In genomic region chr2:207227062-207227748, GRCh38 we compare ENCODE assay signal across 9 cellular contexts.
A peak's percentile ranks its signal among the peaks of the same experiment; 100 is the strongest.
DNase-seq lines count a peak whose midpoint lies in the region; ATAC-seq and TF ChIP-seq lines count a peak whose summit lies in the region.
"Had no signal": no experiment of that assay in that cellular context is flagged by ENCODE, and none has a peak within 500 bp of the region (broad histone marks: within the 10 kb centered on the region; RNA-seq: fewer than 3 reads in every experiment).

No MANE protein-coding gene starts in this region.

- no peaks in the 10 kb centered on the region for H3K9me3 Mint-ChIP-seq in brain

- H3K27me3 ChIP-seq in HUES64 (ENCODE audit: insufficient read depth, low read length) (no peaks in the 10 kb centered on the region), skeletal muscle satellite cell (ENCODE audit: control insufficient read depth, insufficient read depth, low read length) (no peaks in the 10 kb centered on the region), BE2C (no peaks in the 10 kb centered on the region)

- peak overlapping the region; percentile 60 for H3K27ac ChIP-seq in HUES64 (ENCODE audit: low read depth, low read length)

- WGBS in HUES64: 11% methylated on average over 18 of the region's 18 CpGs

- no peaks in the 10 kb centered on the region for H3K36me3 Mint-ChIP-seq in brain

- ATAC-seq in left lobe of liver: no peak

- peak overlapping the region; percentile 67 to 80 (median 73) for H3K4me3 Mint-ChIP-seq in brain

- H3K4me2 ChIP-seq in skeletal muscle satellite cell (ENCODE audit: low read length): peak overlapping the region; percentile 64

- H3K9ac ChIP-seq in HUES64 (ENCODE audit: low read depth, low read length) (no peak overlapping the region), skeletal muscle satellite cell (ENCODE audit: low read depth, low read length) (peak overlapping the region; percentile 33)

- peak overlapping the region; percentile 94 to 99 (median 95) for H3K27ac Mint-ChIP-seq in brain

- H3K4me1 Mint-ChIP-seq in brain: peaks cover 100% of the 10 kb centered on the region

- TF ChIP-seq CTCF in brain (conservative IDR thresholded peaks at IDR 0.05): no peak
- TF ChIP-seq CTCF in BE2C (IDR thresholded peaks at IDR 0.05; ENCODE audit: low read depth, low read length): no peak

- no peaks in the 10 kb centered on the region for H3K9me3 ChIP-seq in HUES64 (ENCODE audit: insufficient read depth, low read depth, low read length)
- no peaks in the 10 kb centered on the region for H3K9me3 ChIP-seq in skeletal muscle satellite cell (replicated peaks; ENCODE audit: low read length)
- H3K9me3 ChIP-seq in BE2C: no peaks in the 10 kb centered on the region

- H3K4me3 ChIP-seq in HUES64 (ENCODE audit: low read length) (peak overlapping the region; percentile 24), skeletal muscle satellite cell (ENCODE audit: low read length) (no peak overlapping the region), BE2C (ENCODE audit: low read depth, low read length) (no peak overlapping the region)

- H3K27me3 Mint-ChIP-seq in brain: peaks cover 3% of the 10 kb centered on the region

- H3K36me3 ChIP-seq in HUES64 (ENCODE audit: insufficient read depth, low read length) (no peaks in the 10 kb centered on the region), skeletal muscle satellite cell (ENCODE audit: insufficient read depth, low read length) (no peaks in the 10 kb centered on the region), BE2C (no peaks in the 10 kb centered on the region)

- DNase-seq in inferior parietal cortex (ENCODE audit: extremely low spot score) (peak; percentile 73), activated gamma-delta T cell (lab: John Stamatoyannopoulos, UW) (no peak), left lobe of liver (ENCODE audit: low spot score) (no peak), BE2C (no peak), CD1c-positive myeloid dendritic cell (ENCODE audit: extremely low spot score) (no peak)
- DNase-seq: NCI-H446 had no signal

- H3K4me1 ChIP-seq in HUES64 (ENCODE audit: insufficient read depth, low read length): peaks cover 55% of the 10 kb centered on the region
- H3K4me1 ChIP-seq in skeletal muscle satellite cell (ENCODE audit: control insufficient read depth, insufficient read depth, low read length): peaks cover 47% of the 10 kb centered on the region
- H3K4me1 ChIP-seq in BE2C: peaks cover 12% of the 10 kb centered on the region; the same call in 1 of the 2 replicates
